ENCODE assay signal across 9 cellular contexts in genomic region chr3:179898024-179898423, GRCh38.
A peak's percentile ranks its signal among the peaks of the same experiment; 100 is the strongest.
DNase-seq lines count a peak whose midpoint lies in the region; ATAC-seq, FAIRE-seq and TF ChIP-seq lines count a peak whose summit lies in the region.
"Had no signal": no experiment of that assay in that cellular context is flagged by ENCODE, and none has a peak within 500 bp of the region (broad histone marks: within the 10 kb centered on the region; RNA-seq: fewer than 3 reads in every experiment).

No MANE protein-coding gene starts in this region.

- intact Hi-C loops in Caco-2 (cut with micrococcal nuclease; ENCODE audit: unreplicated experiment) = no loop called here

- H3K9me3 ChIP-seq in Caco-2 = no peaks in the 10 kb centered on the region

- TF ChIP-seq CTCF in Caco-2 (IDR thresholded peaks at IDR 0.05; ENCODE audit: insufficient read depth in 1 of 2, low read depth in 1 of 2, low read length in 1 of 2, severe bottlenecking in 1 of 2, unreplicated experiment in 1 of 2) (no peak), fibroblast of villous mesenchyme (IDR thresholded peaks at IDR 0.05; ENCODE audit: insufficient read depth, low read depth, low read length) (no peak)

- no peak for TF ChIP-seq POLR2A in GM12891 (IDR thresholded peaks at IDR 0.05; ENCODE audit: low read depth, low read length)

- DNase-seq in Caco-2 (peak; percentile 60 to 71), RCC 7860 (ENCODE audit: low spot score) (peak; percentile 49), fibroblast of villous mesenchyme (ENCODE audit: low read depth) (peak; percentile 41), pons (ENCODE audit: low spot score) (no peak), GM12891 (ENCODE audit: insufficient read length, low spot score) (no peak)
- DNase-seq: activated naive CD8-positive, alpha-beta T cell treated with anti-CD3 and anti-CD28 coated beads, Interleukin-2, amount 10 ng/mL, durations not matched to agents 7 days and 5 days had no signal

- no peak overlapping the region for H3K4me3 ChIP-seq in Caco-2 (ENCODE audit: low read depth, low read length)
- no peak overlapping the region for H3K4me3 ChIP-seq in fibroblast of villous mesenchyme (ENCODE audit: low read depth, low read length)

- CTCF ChIA-PET in Caco-2 (lab: Charles Lee) = no interaction called here

- peaks cover 8% of the 10 kb centered on the region for H3K27me3 Mint-ChIP-seq in Caco-2 (ENCODE audit: insufficient read depth, unreplicated experiment)

- no TSS peak for BruUV-seq in Caco-2 (replicated peaks; lab: Mats Ljungman, UMichigan)

- H3K4me1 Mint-ChIP-seq in Caco-2 (ENCODE audit: low read depth, unreplicated experiment) = no peaks in the 10 kb centered on the region
- H3K4me1 Mint-ChIP-seq: activated naive CD8-positive, alpha-beta T cell treated with anti-CD3 and anti-CD28 coated beads, Interleukin-2, amount 10 ng/mL, durations not matched to agents 7 days and 5 days had no signal

- no peaks in the 10 kb centered on the region for H3K27me3 ChIP-seq in Caco-2 (replicated peaks; ENCODE audit: control insufficient read depth, insufficient read depth, low read length)

- no peaks in the 10 kb centered on the region for H3K36me3 ChIP-seq in Caco-2 (ENCODE audit: control insufficient read depth, insufficient read depth, low read length)

- ATAC-seq in GM19438 (IDR thresholded peaks at IDR 0.05; ENCODE audit: low read depth, unreplicated experiment) (peak; percentile 93), HG03378 (IDR thresholded peaks at IDR 0.05; ENCODE audit: unreplicated experiment) (peak; percentile 95), HG03439 (IDR thresholded peaks at IDR 0.05; ENCODE audit: unreplicated experiment) (no peak)

- H3K9me3 Mint-ChIP-seq in Caco-2 (ENCODE audit: unreplicated experiment) = no peaks in the 10 kb centered on the region
- H3K9me3 Mint-ChIP-seq: activated naive CD8-positive, alpha-beta T cell treated with anti-CD3 and anti-CD28 coated beads, Interleukin-2, amount 10 ng/mL, durations not matched to agents 7 days and 5 days had no signal

- H3K4me1 ChIP-seq in Caco-2 = peaks cover 3% of the 10 kb centered on the region; the same call in 1 of the 2 replicates

- H3K4me3 Mint-ChIP-seq in Caco-2 (ENCODE audit: unreplicated experiment) = no peak overlapping the region
- H3K4me3 Mint-ChIP-seq: activated naive CD8-positive, alpha-beta T cell treated with anti-CD3 and anti-CD28 coated beads, Interleukin-2, amount 10 ng/mL, durations not matched to agents 7 days and 5 days had no signal

- FAIRE-seq in RCC 7860 (lab: Jason Lieb, UNC) = no peak
- FAIRE-seq in GM12891 (lab: Jason Lieb, UNC) = no peak

- H3K27ac Mint-ChIP-seq in Caco-2 (ENCODE audit: unreplicated experiment) = no peak overlapping the region
- H3K27ac Mint-ChIP-seq: activated naive CD8-positive, alpha-beta T cell treated with anti-CD3 and anti-CD28 coated beads, Interleukin-2, amount 10 ng/mL, durations not matched to agents 7 days and 5 days had no signal

- POLR2A ChIA-PET in Caco-2 (lab: Charles Lee) = no interaction called here

- H3K36me3 Mint-ChIP-seq in Caco-2 (ENCODE audit: insufficient read depth, unreplicated experiment) = no peaks in the 10 kb centered on the region
- H3K36me3 Mint-ChIP-seq: activated naive CD8-positive, alpha-beta T cell treated with anti-CD3 and anti-CD28 coated beads, Interleukin-2, amount 10 ng/mL, durations not matched to agents 7 days and 5 days had no signal

TF ChIP-seq in GM12891, 5 proteins besides CTCF, POLR2A, EP300 and RAD21:
- TF ChIP-seq PAX5 (IDR thresholded peaks at IDR 0.05; ENCODE audit: insufficient read depth, low read length, severe bottlenecking) (no peak), POU2F2 (IDR thresholded peaks at IDR 0.05; ENCODE audit: low read depth, low read length) (no peak), POLR2AphosphoS5 (IDR thresholded peaks at IDR 0.05; ENCODE audit: low read depth, low read length) (no peak), TAF1 (IDR thresholded peaks at IDR 0.05; ENCODE audit: low read depth, low read length) (no peak), SPI1 (IDR thresholded peaks at IDR 0.05; ENCODE audit: low read depth, low read length) (no peak)

Comparison
In these comparisons a context has a peak if more than half of its experiments do, and no peak if none do; other contexts are left out.
1. DNase-seq: peak in Caco-2 (2 of 2), RCC 7860 (single experiment) and fibroblast of villous mesenchyme (single experiment); none in pons (single experiment) and GM12891 (single experiment).